ENCODE assay signal across 9 cellular contexts in genomic region chr4:78612398-78613005, GRCh38.
DNase-seq lines count a peak whose midpoint lies in the region; ATAC-seq and TF ChIP-seq lines count a peak whose summit lies in the region.
"Had no signal": no experiment of that assay in that cellular context is flagged by ENCODE, and none has a peak within 500 bp of the region (broad histone marks: within the 10 kb centered on the region; RNA-seq: fewer than 3 reads in every experiment).

No MANE protein-coding gene starts in this region.

- peaks cover 4% of the 10 kb centered on the region for H3K4me1 ChIP-seq in mammary epithelial cell (ENCODE audit: insufficient read depth, low read length)

- intact Hi-C loops in mammary epithelial cell (cut with micrococcal nuclease) = loop anchor here (1.0 to 10.0 kb wide), 2 partner anchors 252 to 648 kb away; no protein-coding TSS in a partner anchor

- no peak overlapping the region for H3K4me2 ChIP-seq in mammary epithelial cell (ENCODE audit: insufficient read depth, low read depth, low read length)

- no peaks in the 10 kb centered on the region for H3K9me3 ChIP-seq in mammary epithelial cell (replicated peaks; ENCODE audit: insufficient read depth, low read length)
- H3K9me3 ChIP-seq: SJSA1 had no signal

- DNase-seq in COR-L47 (lab: John Stamatoyannopoulos, UW) (peak; percentile 60), NCI-H1092 (lab: John Stamatoyannopoulos, UW) (peak; percentile 11), mammary epithelial cell (no peak), left lobe of liver (ENCODE audit: low spot score) (no peak), HuH-7.5 (ENCODE audit: low spot score) (no peak), DMS79 treated with DMSO at 0.1 percent for 48 hours (lab: John Stamatoyannopoulos, UW) (no peak)

- 67% methylated on average over 3 of the region's 3 CpGs for WGBS in mammary epithelial cell (ENCODE audit: low coverage, missing lambda C conversion rate)

- H3K36me3 ChIP-seq in mammary epithelial cell (ENCODE audit: insufficient read depth, low read length) = peaks cover 22% of the 10 kb centered on the region

- dilution Hi-C loops in mammary epithelial cell (cut with HindIII; ENCODE audit: low sequenced_read_pairs) = loop anchor here (25.0 kb wide), 1 partner anchor 250 kb away; no protein-coding TSS in a partner anchor

- no peak overlapping the region for H3K9ac ChIP-seq in mammary epithelial cell (ENCODE audit: insufficient read depth, low read length)

- CTCF ChIA-PET in mammary epithelial cell (lab: Charles Lee; ENCODE audit: low non-redundant PET) = no interaction called here

- no peaks in the 10 kb centered on the region for H4K20me1 ChIP-seq in mammary epithelial cell (ENCODE audit: insufficient read depth, low read length)

- TF ChIP-seq CTCF in mammary epithelial cell (conservative IDR thresholded peaks at IDR 0.05 in 1 of 2, IDR thresholded peaks at IDR 0.05 in 1 of 2; ENCODE audit: extremely low read depth in 1 of 2, insufficient read depth in 1 of 2, low read depth in 1 of 2, low read length in 2 of 2) = peak; percentile 33 to 66

- TSS peak; percentile 1 for BruUV-seq in mammary epithelial cell (replicated peaks; lab: Mats Ljungman, UMichigan)

- in situ Hi-C loops in mammary epithelial cell (cut with MboI; ENCODE audit: low sequenced_read_pairs in 2 of 2) = loop anchor here (5.0 to 25.0 kb wide), 2 partner anchors 245 to 250 kb away; no protein-coding TSS in a partner anchor

- no peaks in the 10 kb centered on the region for H3K79me2 ChIP-seq in mammary epithelial cell (ENCODE audit: insufficient read depth, low read length)

- H3K27me3 ChIP-seq in mammary epithelial cell (ENCODE audit: insufficient read depth, low read length) = no peaks in the 10 kb centered on the region
- H3K27me3 ChIP-seq: SJSA1 had no signal

- no peak overlapping the region for H3K27ac ChIP-seq in mammary epithelial cell (ENCODE audit: insufficient read depth, low read depth, low read length)
- H3K27ac ChIP-seq: SJSA1 had no signal

- peak; percentile 28 for ATAC-seq in GM19397 (IDR thresholded peaks at IDR 0.05; ENCODE audit: unreplicated experiment)
- ATAC-seq in left lobe of liver = peak; percentile 91
- no peak for ATAC-seq in HG02852 (IDR thresholded peaks at IDR 0.05; ENCODE audit: unreplicated experiment)

- no peak overlapping the region for H3K4me3 ChIP-seq in mammary epithelial cell (replicated peaks in 1 of 3; ENCODE audit: insufficient read depth in 1 of 3, low read depth in 2 of 3, low read length in 3 of 3)
- H3K4me3 ChIP-seq: SJSA1 had no signal

- no peak overlapping the region for H2AFZ ChIP-seq in mammary epithelial cell (ENCODE audit: low read depth, low read length)

Comparison
In these comparisons a context has a peak if more than half of its experiments do, and no peak if none do; other contexts are left out.
1. DNase-seq: peak in COR-L47 (single experiment) and NCI-H1092 (single experiment); none in mammary epithelial cell (single experiment), left lobe of liver (single experiment), HuH-7.5 (single experiment) and DMS79 treated with DMSO at 0.1 percent for 48 hours (single experiment).